In genomic region chr5:11640474-11640873, GRCh38 we compare ENCODE assay signal across 14 cellular contexts.
A peak's percentile ranks its signal among the peaks of the same experiment; 100 is the strongest.
DNase-seq lines count a peak whose midpoint lies in the region; ATAC-seq lines count a peak whose summit lies in the region.
"Had no signal": no experiment of that assay in that cellular context is flagged by ENCODE, and none has a peak within 500 bp of the region (broad histone marks: within the 10 kb centered on the region; RNA-seq: fewer than 3 reads in every experiment).

No MANE protein-coding gene starts in this region.

- intact Hi-C loops in left ventricle myocardium superior (cut with micrococcal nuclease) = no loop called here
- intact Hi-C loops in Right ventricle myocardium superior (cut with DNase I) = no loop called here

- no peak for DNase-seq in left ventricle myocardium superior
- DNase-seq in Right ventricle myocardium superior = no peak
- DNase-seq in astrocyte of the hippocampus (ENCODE audit: low read depth, low spot score) = peak; percentile 59
- peak; percentile 26 for DNase-seq in retina
- DNase-seq in NCI-H1105 treated with DMSO at 0.1 percent for 48 hours (lab: John Stamatoyannopoulos, UW) = no peak
- no peak for DNase-seq in NCI-H2171 treated with DMSO at 0.1 percent for 48 hours (lab: John Stamatoyannopoulos, UW)
- DNase-seq: AML-193; Caco-2; Calu3; CD4-positive, alpha-beta T cell; CD8-positive, alpha-beta T cell; DMS79 treated with DMSO at 0.1 percent for 48 hours; GF-D8 had no signal

- peak; percentile 14 for ATAC-seq in left ventricle myocardium superior
- ATAC-seq in Right ventricle myocardium superior (ENCODE audit: poor library complexity) = no peak
- ATAC-seq: A549; CD8-positive, alpha-beta T cell had no signal

Comparison
In these comparisons a context has a peak if more than half of its experiments do, and no peak if none do; other contexts are left out.
1. DNase-seq: peak in astrocyte of the hippocampus (single experiment) and retina (single experiment); none in left ventricle myocardium superior (single experiment), Right ventricle myocardium superior (single experiment), NCI-H1105 treated with DMSO at 0.1 percent for 48 hours (single experiment) and NCI-H2171 treated with DMSO at 0.1 percent for 48 hours (single experiment).